ENCODE assay signal across 9 cellular contexts in genomic region chr11:62443390-62444201, GRCh38. TPM values are rescaled to one million over a fixed set of nuclear protein-coding genes. Genes with fewer than 3 reads are reported as not detected.
DNase-seq lines count a peak whose midpoint lies in the region; ATAC-seq, FAIRE-seq and TF ChIP-seq lines count a peak whose summit lies in the region.
"Had no signal": no experiment of that assay in that cellular context is flagged by ENCODE, and none has a peak within 500 bp of the region (broad histone marks: within the 10 kb centered on the region; RNA-seq: fewer than 3 reads in every experiment).

No MANE protein-coding gene starts in this region.

- no peak for TF ChIP-seq POLR2A in endothelial cell of umbilical vein (IDR thresholded peaks at IDR 0.05; ENCODE audit: low read depth, low read length)

- H3K36me3 ChIP-seq in OCI-LY3 (replicated peaks; ENCODE audit: low read depth, low read length) (no peaks in the 10 kb centered on the region), endothelial cell of umbilical vein (ENCODE audit: control insufficient read depth in 2 of 2, extremely low read depth in 1 of 2, insufficient read depth in 2 of 2, low read length in 2 of 2) (no peaks in the 10 kb centered on the region), osteoblast (ENCODE audit: insufficient read depth, low read length) (no peaks in the 10 kb centered on the region)

- peaks cover 21% of the 10 kb centered on the region for H3K4me1 ChIP-seq in OCI-LY3 (ENCODE audit: low read length)
- peaks cover 11% of the 10 kb centered on the region for H3K4me1 ChIP-seq in endothelial cell of umbilical vein (ENCODE audit: control insufficient read depth, extremely low read depth, insufficient read depth, low read length)
- peaks cover 38% of the 10 kb centered on the region for H3K4me1 ChIP-seq in osteoblast (ENCODE audit: insufficient read depth, low read length)

- H2AFZ ChIP-seq in OCI-LY3 (ENCODE audit: low read depth, low read length) (peak overlapping the region; percentile 57; the same call in 1 of the 2 replicates), endothelial cell of umbilical vein (ENCODE audit: low read depth, low read length) (peak overlapping the region; percentile 61), osteoblast (ENCODE audit: low read length) (peak overlapping the region; percentile 79)

- H3K79me2 ChIP-seq in OCI-LY3 (ENCODE audit: low read length) (no peaks in the 10 kb centered on the region), endothelial cell of umbilical vein (ENCODE audit: control insufficient read depth, insufficient read depth, low read length) (no peaks in the 10 kb centered on the region), osteoblast (ENCODE audit: insufficient read depth, low read length) (no peaks in the 10 kb centered on the region)

- dilution Hi-C loops in endothelial cell of umbilical vein (cut with MboI; ENCODE audit: extremely low pct_ligation_motif_present, low sequenced_read_pairs): no loop called here

- H3K9me1 ChIP-seq in endothelial cell of umbilical vein (replicated peaks; ENCODE audit: control insufficient read depth, extremely low read depth, insufficient read depth, low read length): no peaks in the 10 kb centered on the region

- H3K9me3 ChIP-seq in OCI-LY3 (ENCODE audit: insufficient read depth, low read length) (no peaks in the 10 kb centered on the region), endothelial cell of umbilical vein (replicated peaks; ENCODE audit: control insufficient read depth, insufficient read depth, low read length) (no peaks in the 10 kb centered on the region), osteoblast (ENCODE audit: low read depth, low read length) (no peaks in the 10 kb centered on the region)

- ATAC-seq in GM18502 (IDR thresholded peaks at IDR 0.05; ENCODE audit: poor library complexity, unreplicated experiment): no peak

- H3K4me3 ChIP-seq in AG10803 (ENCODE audit: low read length) (peak overlapping the region; percentile 67), OCI-LY3 (ENCODE audit: low read length) (peak overlapping the region; percentile 82), endothelial cell of umbilical vein (replicated peaks in 1 of 3; ENCODE audit: insufficient read depth in 1 of 3, low read depth in 1 of 3, low read length in 3 of 3) (peak overlapping the region in 1 of 3 experiments; percentile 41), osteoblast (ENCODE audit: insufficient read depth, low read length) (peak overlapping the region; percentile 66)

- peak overlapping the region; percentile 61 for H3K9ac ChIP-seq in OCI-LY3 (ENCODE audit: low read length)
- H3K9ac ChIP-seq in endothelial cell of umbilical vein (replicated peaks; ENCODE audit: extremely low read depth, insufficient read depth, low read length): peak overlapping the region; percentile 1

- peaks cover 21% of the 10 kb centered on the region for H3K27me3 ChIP-seq in OCI-LY3 (ENCODE audit: low read depth, low read length)
- no peaks in the 10 kb centered on the region for H3K27me3 ChIP-seq in endothelial cell of umbilical vein (ENCODE audit: control insufficient read depth in 2 of 2, insufficient read depth in 2 of 2, low read length in 2 of 2)
- no peaks in the 10 kb centered on the region for H3K27me3 ChIP-seq in osteoblast (ENCODE audit: insufficient read depth, low read length)

- H3K4me2 ChIP-seq in OCI-LY3 (ENCODE audit: low read length) (peak overlapping the region; percentile 86), endothelial cell of umbilical vein (ENCODE audit: insufficient read depth, low read length) (peak overlapping the region; percentile 56), osteoblast (ENCODE audit: insufficient read depth, low read length) (peak overlapping the region; percentile 80)

- TF ChIP-seq CTCF in AG10803 (conservative IDR thresholded peaks at IDR 0.05; ENCODE audit: low read length): no peak
- no peak for TF ChIP-seq CTCF in OCI-LY3 (IDR thresholded peaks at IDR 0.05; ENCODE audit: low read depth, low read length)
- no peak for TF ChIP-seq CTCF in endothelial cell of umbilical vein (IDR thresholded peaks at IDR 0.05; ENCODE audit: extremely low read depth in 1 of 2, insufficient read depth in 1 of 2, low read depth in 1 of 2, low read length in 2 of 2)
- TF ChIP-seq CTCF in osteoblast (IDR thresholded peaks at IDR 0.05; ENCODE audit: extremely low read depth, low read depth, low read length): no peak

- FAIRE-seq in endothelial cell of umbilical vein (lab: Jason Lieb, UNC): no peak

- DNase-seq in AG10803 (ENCODE audit: low read depth) (peak; percentile 85), endothelial cell of umbilical vein (ENCODE audit: low read depth, low spot score) (no peak), osteoblast (ENCODE audit: insufficient read length, low spot score, missing footprints) (peak; percentile 79), NCI-H82 treated with DMSO at 0.1 percent for 48 hours (lab: John Stamatoyannopoulos, UW; ENCODE audit: unreplicated experiment) (no peak), SHP77 treated with DMSO at 0.1 percent for 48 hours (lab: John Stamatoyannopoulos, UW) (no peak)
- no peak for DNase-seq in stimulated activated CD4-positive, alpha-beta T cell treated with anti-CD3 and anti-CD28 coated beads, Interleukin-2, amount 100 ng/mL, for 48 hours

- H3K27ac ChIP-seq in OCI-LY3 (ENCODE audit: low read length) (peak overlapping the region; percentile 52), endothelial cell of umbilical vein (ENCODE audit: insufficient read depth, low read depth, low read length) (no peak overlapping the region), osteoblast (ENCODE audit: low read depth, low read length) (peak overlapping the region; percentile 80)

- CTCF ChIA-PET in endothelial cell of umbilical vein (lab: Charles Lee): interaction anchor here (0.8 to 3.3 kb wide), 8 partner anchors 14 to 109 kb away, joined by 3 to 23 read pairs (median 3); no protein-coding TSS in a partner anchor

- H4K20me1 ChIP-seq in OCI-LY3 (ENCODE audit: insufficient read depth, low read length) (no peaks in the 10 kb centered on the region), endothelial cell of umbilical vein (replicated peaks; ENCODE audit: control insufficient read depth, extremely low read depth, insufficient read depth, low read length) (no peaks in the 10 kb centered on the region), osteoblast (ENCODE audit: insufficient read depth, low read length) (no peaks in the 10 kb centered on the region)

- POLR2A ChIA-PET in endothelial cell of umbilical vein (lab: Charles Lee): no interaction called here

- no TSS peak for BruUV-seq in endothelial cell of umbilical vein (replicated peaks; lab: Mats Ljungman, UMichigan)

- intact Hi-C loops in endothelial cell of umbilical vein (cut with micrococcal nuclease): no loop called here

TF ChIP-seq in endothelial cell of umbilical vein, 7 proteins besides CTCF, POLR2A, EP300 and RAD21:
- no peak for TF ChIP-seq MYC (IDR thresholded peaks at IDR 0.05; ENCODE audit: low read depth, low read length)
- no peak for TF ChIP-seq FOS (IDR thresholded peaks at IDR 0.05; ENCODE audit: borderline replicate concordance, insufficient read depth, low read length)
- TF ChIP-seq, protein P1, sequence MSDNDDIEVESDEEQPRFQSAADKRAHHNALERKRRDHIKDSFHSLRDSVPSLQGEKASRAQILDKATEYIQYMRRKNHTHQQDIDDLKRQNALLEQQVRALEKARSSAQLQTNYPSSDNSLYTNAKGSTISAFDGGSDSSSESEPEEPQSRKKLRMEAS (IDR thresholded peaks at IDR 0.05; ENCODE audit: insufficient read depth, insufficient read length): no peak
- TF ChIP-seq POLR2AphosphoS5 (IDR thresholded peaks at IDR 0.05; ENCODE audit: insufficient read depth, low read depth, low read length): no peak
- TF ChIP-seq EZH2 (IDR thresholded peaks at IDR 0.05; ENCODE audit: borderline replicate concordance, low read depth, low read length, severe bottlenecking): no peak
TF ChIP-seq in endothelial cell of umbilical vein: peak in this region for 0.

RNA-seq across cellular contexts. Expression of gene SCGB1A1, which starts 24.8 kb away (rescaled TPM):
- total RNA-seq in endothelial cell of umbilical vein (not detected in 2 replicates), osteoblast (not detected in 2 replicates)
- polyA plus RNA-seq in endothelial cell of umbilical vein: not detected in 2 replicates
- not detected in 2 replicates for polyA plus RNA-seq in endothelial cell of umbilical vein (2011; cell fraction: cytosol; rRNA removed)
- polyA plus RNA-seq in endothelial cell of umbilical vein (2011; cell fraction: nucleus; rRNA removed): not detected in 2 replicates
- polyA plus RNA-seq in endothelial cell of umbilical vein (2012): not detected in 2 replicates
- polyA minus RNA-seq in endothelial cell of umbilical vein: not detected in 2 replicates
- polyA minus RNA-seq in endothelial cell of umbilical vein (2011; cell fraction: cytosol; rRNA and poly(A)+ RNA removed): not detected
- not detected in 2 replicates for polyA minus RNA-seq in endothelial cell of umbilical vein (2011; cell fraction: nucleus; rRNA and poly(A)+ RNA removed)
- total RNA-seq: RPMI7951 had no signal

Comparison
In these comparisons a context has a peak if more than half of its experiments do, and no peak if none do; other contexts are left out.
1. DNase-seq: peak in AG10803 (single experiment) and osteoblast (single experiment); none in endothelial cell of umbilical vein (single experiment), NCI-H82 treated with DMSO at 0.1 percent for 48 hours (single experiment), SHP77 treated with DMSO at 0.1 percent for 48 hours (single experiment) and stimulated activated CD4-positive, alpha-beta T cell treated with anti-CD3 and anti-CD28 coated beads, Interleukin-2, amount 100 ng/mL, for 48 hours (0 of 2).
2. Peak in every context shown above with its lines, with median percentiles within 50 percentile points of each other: H2AFZ ChIP-seq and H3K4me2 ChIP-seq.